In the genomic region with DNA sequence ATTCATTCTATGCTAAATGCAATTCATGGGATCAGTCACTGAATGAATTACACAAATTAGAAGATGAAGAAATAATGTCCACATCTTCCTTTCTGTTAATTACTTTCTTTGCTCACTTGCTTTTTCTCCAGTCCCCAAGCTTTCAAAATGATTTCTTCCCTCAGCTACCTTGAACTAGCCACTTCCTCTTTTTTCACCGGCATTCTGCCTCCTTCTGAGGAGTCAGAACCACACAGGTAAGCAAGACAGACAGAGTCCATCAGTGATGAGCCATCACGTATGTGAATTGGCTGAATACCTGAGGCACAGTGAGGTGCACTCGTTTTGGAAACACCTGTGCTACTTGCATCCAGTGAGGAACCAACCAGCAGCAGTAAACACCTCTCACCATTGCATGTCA, we compare ENCODE assay signal across 20 cellular contexts.
DNase-seq lines count a peak whose midpoint lies in the region; ATAC-seq, FAIRE-seq and TF ChIP-seq lines count a peak whose summit lies in the region.
"Had no signal": no experiment of that assay in that cellular context is flagged by ENCODE, and none has a peak within 500 bp of the region (broad histone marks: within the 10 kb centered on the region; RNA-seq: fewer than 3 reads in every experiment).

No MANE protein-coding gene starts in this region.

- no peak for TF ChIP-seq POLR2A in H1 (IDR thresholded peaks at IDR 0.05; ENCODE audit: control extremely low read depth in 1 of 2, low read depth in 2 of 2, low read length in 2 of 2)

- no peak overlapping the region for H3K27ac Mint-ChIP-seq in CD14-positive monocyte
- H3K27ac Mint-ChIP-seq: T-helper 1 cell treated with Interleukin-12 subunit alpha and Interleukin-12 subunit beta and Interleukin-4 antibody, amounts not matched to agents 30 μg/mL and 1 μg/mL, for 36 hours had no signal

- no peaks in the 10 kb centered on the region for H3K36me3 Mint-ChIP-seq in CD14-positive monocyte

- no peaks in the 10 kb centered on the region for H3K27me3 Mint-ChIP-seq in CD14-positive monocyte (ENCODE audit: low read depth in 3 of 3)

- no peak overlapping the region for H3K4me2 ChIP-seq in DND-41 (ENCODE audit: insufficient read depth, low read length)
- H3K4me2 ChIP-seq in Loucy (ENCODE audit: low read depth, low read length, poor library complexity, severe bottlenecking): no peak overlapping the region
- no peak overlapping the region for H3K4me2 ChIP-seq in OCI-LY7 (ENCODE audit: low read length)
- H3K4me2 ChIP-seq in H1 (ENCODE audit: insufficient read depth in 1 of 2, low read depth in 2 of 2, low read length in 2 of 2): no peak overlapping the region

- peak overlapping the region; percentile 44 for H3K4ac ChIP-seq in H1 (replicated peaks; ENCODE audit: insufficient read length, low read depth, low read length)

- no peak overlapping the region for H2BK5ac ChIP-seq in H1 (ENCODE audit: low read depth, low read length)

- H3K9ac ChIP-seq in DND-41 (ENCODE audit: low read depth, low read length) (no peak overlapping the region), Loucy (ENCODE audit: low read depth, low read length, poor library complexity, severe bottlenecking) (no peak overlapping the region), H1 (replicated peaks in 1 of 4; ENCODE audit: extremely low read depth in 1 of 4, low read depth in 3 of 4, low read length in 3 of 4) (no peak overlapping the region)

- no peak overlapping the region for H3K4me3 Mint-ChIP-seq in CD14-positive monocyte
- H3K4me3 Mint-ChIP-seq: T-helper 1 cell treated with Interleukin-12 subunit alpha and Interleukin-12 subunit beta and Interleukin-4 antibody, amounts not matched to agents 30 μg/mL and 1 μg/mL, for 36 hours had no signal

- intact Hi-C loops in OCI-LY7 (cut with micrococcal nuclease; ENCODE audit: unreplicated experiment): no loop called here
- intact Hi-C loops in CD14-positive monocyte (cut with micrococcal nuclease): no loop called here

- H2BK12ac ChIP-seq in H1 (ENCODE audit: low read depth, low read length): no peak overlapping the region

- no peak overlapping the region for H2AFZ ChIP-seq in DND-41 (ENCODE audit: low read depth, low read length)
- H2AFZ ChIP-seq in Loucy (ENCODE audit: low read length): peak overlapping the region; percentile 16; the same call in 1 of the 2 replicates
- peak overlapping the region; percentile 28; the same call in 1 of the 2 replicates for H2AFZ ChIP-seq in OCI-LY7 (ENCODE audit: low read length)
- H2AFZ ChIP-seq in H1 (ENCODE audit: low read length): no peak overlapping the region

- no peak for TF ChIP-seq RAD21 in H1 (IDR thresholded peaks at IDR 0.05 in 1 of 2, conservative IDR thresholded peaks at IDR 0.05 in 1 of 2; ENCODE audit: low read depth in 2 of 2, low read length in 2 of 2)

- H3K27ac ChIP-seq in DND-41 (ENCODE audit: low read length) (0 out of 2 replicates have a peak overlapping the region, but pooled peaks have one; percentile 15), OCI-LY7 (ENCODE audit: low read depth, low read length, poor library complexity, severe bottlenecking) (no peak overlapping the region), H1 (ENCODE audit: low read depth, low read length) (no peak overlapping the region)

- no peak overlapping the region for H3K23ac ChIP-seq in H1 (ENCODE audit: insufficient read length)

- H3K79me2 ChIP-seq in DND-41 (ENCODE audit: insufficient read depth, low read length) (peaks cover 96% of the 10 kb centered on the region), Loucy (ENCODE audit: insufficient read depth, low read length) (no peaks in the 10 kb centered on the region), OCI-LY7 (ENCODE audit: insufficient read depth, low read depth, low read length) (no peaks in the 10 kb centered on the region), H1 (ENCODE audit: control insufficient read depth in 1 of 2, insufficient read depth in 2 of 2, low read length in 2 of 2) (no peaks in the 10 kb centered on the region)

- H3K79me1 ChIP-seq in H1 (ENCODE audit: low read depth, low read length): no peaks in the 10 kb centered on the region

- H4K20me1 ChIP-seq in DND-41 (ENCODE audit: insufficient read depth, low read length): peaks cover 16% of the 10 kb centered on the region
- H4K20me1 ChIP-seq in Loucy (ENCODE audit: insufficient read depth, low read length, poor library complexity, severe bottlenecking): no peaks in the 10 kb centered on the region
- no peaks in the 10 kb centered on the region for H4K20me1 ChIP-seq in OCI-LY7 (ENCODE audit: insufficient read depth, low read length)
- no peaks in the 10 kb centered on the region for H4K20me1 ChIP-seq in H1 (replicated peaks in 1 of 2; ENCODE audit: control insufficient read depth in 1 of 2, insufficient read depth in 2 of 2, low read length in 2 of 2)

- CTCF ChIA-PET in OCI-LY7 (lab: Charles Lee; ENCODE audit: unreplicated experiment) (no interaction called here), H1 (lab: Charles Lee; ENCODE audit: partially characterized antibody) (no interaction called here)

- no peaks in the 10 kb centered on the region for H3K9me2 ChIP-seq in Loucy (replicated peaks; ENCODE audit: low read depth, low read length)
- H3K9me2 ChIP-seq in OCI-LY7 (ENCODE audit: insufficient read depth, low read length): no peaks in the 10 kb centered on the region

- H3K4me1 ChIP-seq in DND-41 (ENCODE audit: insufficient read depth, low read length): no peaks in the 10 kb centered on the region
- H3K4me1 ChIP-seq in Loucy (ENCODE audit: insufficient read depth, low read length, poor library complexity, severe bottlenecking): peaks cover 53% of the 10 kb centered on the region
- peaks cover 9% of the 10 kb centered on the region for H3K4me1 ChIP-seq in OCI-LY7 (ENCODE audit: insufficient read depth, low read length, poor library complexity, severe bottlenecking)
- 0 out of 7 replicates have a peak, but pooled peaks cover 0 to 2% (median 0%) of the 10 kb centered on the region in 4 experiments for H3K4me1 ChIP-seq in H1 (replicated peaks in 1 of 4; ENCODE audit: control insufficient read depth in 3 of 4, insufficient read depth in 4 of 4, low read length in 3 of 4)

- no peak for ATAC-seq in DND-41 (ENCODE audit: insufficient read depth, low read depth)
- ATAC-seq: Panc1 had no signal

- TF ChIP-seq CTCF in DND-41 (IDR thresholded peaks at IDR 0.05; ENCODE audit: borderline replicate concordance, extremely low read depth, low read length, poor library complexity, severe bottlenecking): no peak
- TF ChIP-seq CTCF in Loucy (conservative IDR thresholded peaks at IDR 0.05; ENCODE audit: low read length): no peak
- no peak for TF ChIP-seq CTCF in OCI-LY7 (conservative IDR thresholded peaks at IDR 0.05; ENCODE audit: low read length)
- no peak for TF ChIP-seq CTCF in H1 (IDR thresholded peaks at IDR 0.05; ENCODE audit: control extremely low read depth in 1 of 3, insufficient read depth in 1 of 3, low read depth in 1 of 3, low read length in 3 of 3)
- TF ChIP-seq CTCF in CD14-positive monocyte (IDR thresholded peaks at IDR 0.05): no peak

- no peak for FAIRE-seq in H1 (lab: Jason Lieb, UNC)
- FAIRE-seq: A204.1, D721Med had no signal

- TF ChIP-seq EP300 in H1 (IDR thresholded peaks at IDR 0.05; ENCODE audit: borderline replicate concordance in 1 of 2, low read depth in 2 of 2, low read length in 2 of 2): no peak

- H3K18ac ChIP-seq in H1 (ENCODE audit: extremely low read depth, low read length): no peak overlapping the region

- H3K4me1 Mint-ChIP-seq in CD14-positive monocyte: no peaks in the 10 kb centered on the region

- H4K5ac ChIP-seq in H1 (ENCODE audit: insufficient read length, low read depth, low read length): no peak overlapping the region

- WGBS in H1 (ENCODE audit: extremely low coverage in 1 of 2, insufficient coverage in 1 of 2, insufficient read length in 1 of 2, insufficient replicate concordance in 2 of 2, low coverage in 1 of 2, low lambda C conversion rate in 2 of 2, missing lambda C conversion rate in 1 of 2), 2 experiments: 80% methylated on average over 3 of the region's 3 CpGs; no CpG with 5 or more reads in 1 of the 2 experiments

- H2BK20ac ChIP-seq in H1 (ENCODE audit: low read length): no peak overlapping the region

- H3K56ac ChIP-seq in H1 (replicated peaks; ENCODE audit: insufficient read length, low read depth, low read length): no peak overlapping the region

- H3K9me3 ChIP-seq in DND-41 (ENCODE audit: insufficient read depth, low read length, severe bottlenecking) (no peaks in the 10 kb centered on the region), Loucy (ENCODE audit: insufficient read depth, low read depth, low read length) (no peaks in the 10 kb centered on the region), OCI-LY7 (ENCODE audit: low read length) (no peaks in the 10 kb centered on the region), H1 (ENCODE audit: insufficient read depth in 2 of 2, low read depth in 1 of 2, low read length in 1 of 2) (no peaks in the 10 kb centered on the region)
- H3K9me3 ChIP-seq: MG63 had no signal

- H3K4me3 ChIP-seq in DND-41 (ENCODE audit: low read depth in 1 of 2, low read length in 2 of 2): no peak overlapping the region
- no peak overlapping the region for H3K4me3 ChIP-seq in Loucy (ENCODE audit: low read length, poor library complexity, severe bottlenecking)
- no peak overlapping the region for H3K4me3 ChIP-seq in OCI-LY7 (ENCODE audit: low read depth, low read length, poor library complexity, severe bottlenecking)
- no peak overlapping the region for H3K4me3 ChIP-seq in H1 (ENCODE audit: extremely low read depth in 1 of 4, insufficient read depth in 2 of 4, low read depth in 3 of 4, low read length in 4 of 4)
- H3K4me3 ChIP-seq: MG63 had no signal

- H4K8ac ChIP-seq in H1 (ENCODE audit: extremely low read depth, insufficient read depth, low read length): no peak overlapping the region

- no peaks in the 10 kb centered on the region for H3F3A ChIP-seq in Loucy (ENCODE audit: low read depth)

- H3K14ac ChIP-seq in H1 (ENCODE audit: insufficient read length): no peak overlapping the region

- H3K36me3 ChIP-seq in DND-41 (ENCODE audit: insufficient read depth, low read length) (peaks cover 99% of the 10 kb centered on the region), Loucy (ENCODE audit: insufficient read depth, low read length) (no peaks in the 10 kb centered on the region), OCI-LY7 (ENCODE audit: insufficient read depth, low read length) (no peaks in the 10 kb centered on the region), H1 (ENCODE audit: control insufficient read depth in 2 of 4, insufficient read depth in 4 of 4, low read length in 3 of 4) (no peaks in the 10 kb centered on the region)
- H3K36me3 ChIP-seq: MG63 had no signal

- no peak overlapping the region for H4K91ac ChIP-seq in H1 (replicated peaks; ENCODE audit: insufficient read length, low read length)

- peaks cover 0 to 2% (median 0%) of the 10 kb centered on the region in 7 donors for H3K9me3 Mint-ChIP-seq in CD14-positive monocyte
- H3K9me3 Mint-ChIP-seq: T-helper 1 cell treated with Interleukin-12 subunit alpha and Interleukin-12 subunit beta and Interleukin-4 antibody, amounts not matched to agents 30 μg/mL and 1 μg/mL, for 36 hours had no signal

- DNase-seq in DND-41 (no peak), OCI-LY7 (ENCODE audit: low spot score) (peak; percentile 18), H1 (ENCODE audit: low read depth in 1 of 2, low spot score in 2 of 2) (no peak), RKO (ENCODE audit: low spot score) (no peak), DMS153 treated with DMSO at 0.1 percent for 48 hours (lab: John Stamatoyannopoulos, UW; ENCODE audit: unreplicated experiment) (no peak), CD14-positive monocyte (ENCODE audit: low spot score) (no peak)
- DNase-seq: Kasumi-1, MG63, NCI-H1092 treated with DMSO at 0.1 percent for 48 hours, NCI-H1436 treated with DMSO at 0.1 percent for 48 hours, NCI-H2029 treated with DMSO at 0.1 percent for 48 hours, NCI-H345, NCI-H524, NCI-H82, T1000 had no signal

- no TSS peak for BruUV-seq in OCI-LY7 (replicated peaks; lab: Mats Ljungman, UMichigan)

- no peak overlapping the region for H2BK120ac ChIP-seq in H1 (replicated peaks; ENCODE audit: low read depth, low read length)

- no peak overlapping the region for H2AK5ac ChIP-seq in H1 (ENCODE audit: low read depth, low read length)

- POLR2A ChIA-PET in OCI-LY7 (lab: Charles Lee) (interaction anchor here (0.7 to 1.2 kb wide), 2 partner anchors 13 to 26 kb away, joined by 3 to 5 read pairs; no protein-coding TSS in a partner anchor), H1 (lab: Charles Lee; ENCODE audit: partially characterized antibody) (interaction anchor here (0.7 kb wide), 1 partner anchor 1567 kb away, joined by 3 read pairs; no protein-coding TSS in a partner anchor)

- no peak overlapping the region for H2BK15ac ChIP-seq in H1 (ENCODE audit: low read length)

- H3K27me3 ChIP-seq in DND-41 (ENCODE audit: insufficient read depth, low read length, poor library complexity) (no peaks in the 10 kb centered on the region), Loucy (ENCODE audit: insufficient read depth, low read length, poor library complexity, severe bottlenecking) (no peaks in the 10 kb centered on the region), H1 (replicated peaks in 1 of 4; ENCODE audit: control insufficient read depth in 3 of 4, extremely low read depth in 1 of 4, insufficient read depth in 3 of 4, low read length in 3 of 4) (no peaks in the 10 kb centered on the region)
- H3K27me3 ChIP-seq: MG63 had no signal

- no peaks in the 10 kb centered on the region; the same call in 1 of the 2 replicates for H3K23me2 ChIP-seq in H1 (ENCODE audit: low read depth, low read length)

Comparison
In these comparisons a context has a peak if more than half of its experiments do, and no peak if none do; other contexts are left out.
1. H2AFZ ChIP-seq: peak in Loucy (single experiment) and OCI-LY7 (single experiment); none in DND-41 (single experiment) and H1 (single experiment).